In the genomic region with DNA sequence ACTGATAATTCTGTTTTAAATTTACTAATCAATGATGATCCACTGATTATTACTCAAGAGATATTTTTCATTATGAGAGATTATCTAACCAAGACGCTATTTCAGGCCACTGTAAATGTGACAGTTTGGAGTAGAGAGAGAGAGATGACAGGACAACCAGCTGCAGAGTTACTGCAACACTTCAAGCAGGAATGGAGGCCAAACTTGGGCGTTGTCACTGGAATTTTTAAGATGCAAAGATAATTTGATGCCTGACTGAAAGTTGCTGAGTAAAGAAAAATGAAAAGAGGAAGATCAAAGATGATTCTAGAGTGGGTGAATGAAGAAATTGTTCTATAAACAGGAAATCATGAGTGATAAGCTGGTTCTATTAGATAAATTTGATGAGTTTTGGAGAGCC, we compare ENCODE assay signal across 33 cellular contexts.
"Had no signal": no experiment of that assay in that cellular context is flagged by ENCODE, and none has a peak within 500 bp of the region (broad histone marks: within the 10 kb centered on the region; RNA-seq: fewer than 3 reads in every experiment).

No MANE protein-coding gene starts in this region.

- H3K4me1 ChIP-seq: Peyer's patch, SJSA1 had no signal

- H3K36me3 ChIP-seq: MG63, Peyer's patch, SJSA1 had no signal

- H3K9me3 ChIP-seq: MG63, Peyer's patch, SK-N-SH had no signal

- H3K9ac ChIP-seq: SK-N-SH had no signal

- H3K9me2 ChIP-seq: SK-N-SH had no signal

- H3K27me3 ChIP-seq: MG63, Peyer's patch, SJSA1 had no signal

- H3K4me2 ChIP-seq: SK-N-SH had no signal

- H3K4me3 ChIP-seq: K562, MG63, Peyer's patch, SJSA1 had no signal

- H3K27ac ChIP-seq: Peyer's patch, SJSA1 had no signal

- ATAC-seq: K562, PC-3 had no signal

- DNase-seq: Kasumi-1, KG1, MG63, NCI-H1048, NCI-H1092 treated with DMSO at 0.1 percent for 48 hours, NCI-H1105 treated with DMSO at 0.1 percent for 48 hours, NCI-H1417, NCI-H1436, NCI-H146, NCI-H1694, NCI-H187, NCI-H1930, NCI-H2029 treated with DMSO at 0.1 percent for 48 hours, NCI-H2081 treated with DMSO at 0.1 percent for 48 hours, NCI-H2107, NCI-H2171, NCI-H226, NCI-H446 treated with DMSO at 0.1 percent for 48 hours, NCI-H510A, NCI-H524, NCI-H526, NCI-H69, NCI-H748 treated with DMSO at 0.1 percent for 48 hours, NCI-H82, OCI-M1, PC-3, Peyer's patch, Right ventricle myocardium superior, RPMI8226, SHP77 treated with DMSO at 0.1 percent for 48 hours, SK-N-SH had no signal
